Comparison of ENCODE assay signal across 8 cellular contexts in genomic region chr9:94805585-94805984, GRCh38.
DNase-seq lines count a peak whose midpoint lies in the region; ATAC-seq, FAIRE-seq and TF ChIP-seq lines count a peak whose summit lies in the region.

No MANE protein-coding gene starts in this region.

- H3K4me3 ChIP-seq in A549 (no peak overlapping the region; the same call in 2 of the 3 replicates), MG63 (no peak overlapping the region), brain microvascular endothelial cell (ENCODE audit: low read depth, low read length) (no peak overlapping the region)

- no peaks in the 10 kb centered on the region for H3K9me3 Mint-ChIP-seq in memory B cell

- H3K27me3 Mint-ChIP-seq in memory B cell, result no peaks in the 10 kb centered on the region

- H3K36me3 ChIP-seq in MG63 (peaks cover 18% of the 10 kb centered on the region), brain microvascular endothelial cell (replicated peaks) (no peaks in the 10 kb centered on the region)

- peaks cover 38% of the 10 kb centered on the region for H3K36me3 Mint-ChIP-seq in memory B cell

- in situ Hi-C loops in brain microvascular endothelial cell (cut with HindIII; ENCODE audit: low pct_ligation_motif_present, low sequenced_read_pairs), result no loop called here

- CTCF ChIA-PET in A549 (lab: Yijun Ruan, JAX), result interaction anchor here (0.6 to 2.9 kb wide), 5 partner anchors 11 to 109 kb away, joined by 3 to 16 read pairs (median 3); no protein-coding TSS in a partner anchor

- peaks cover 4% of the 10 kb centered on the region for H3K4me1 Mint-ChIP-seq in memory B cell

- 0% methylated on average over 3 of the region's 3 CpGs for WGBS in A549 (ENCODE audit: missing lambda C conversion rate)

- H3K4me2 ChIP-seq in A549, result peak overlapping the region; percentile 74

- TF ChIP-seq CTCF in A549 (IDR thresholded peaks at IDR 0.05) (no peak), brain microvascular endothelial cell (IDR thresholded peaks at IDR 0.05; ENCODE audit: low read depth, low read length, missing control alignments) (no peak), GM20000 (IDR thresholded peaks at IDR 0.05; ENCODE audit: extremely low read depth, missing control alignments) (no peak)

- FAIRE-seq in A549 (lab: Jason Lieb, UNC), result peak; percentile 94

- H3K4me3 Mint-ChIP-seq in memory B cell, result no peak overlapping the region

- TF ChIP-seq RAD21 in A549 (conservative IDR thresholded peaks at IDR 0.05 in 1 of 2, IDR thresholded peaks at IDR 0.05 in 1 of 2), result peak; percentile 39 to 65

- TF ChIP-seq POLR2A in A549 (IDR thresholded peaks at IDR 0.05; ENCODE audit: low read length), result no peak

- peak overlapping the region; percentile 15 for H3K27ac Mint-ChIP-seq in memory B cell

- H3K27ac ChIP-seq in A549 (peak overlapping the region; percentile 92), brain microvascular endothelial cell (peak overlapping the region; percentile 5)

- DNase-seq in A549 (ENCODE audit: low read depth in 1 of 2, low spot score in 1 of 2) (peak; percentile 82 to 99), MG63 (peak; percentile 69), brain microvascular endothelial cell (peak; percentile 68), memory B cell (ENCODE audit: low spot score in 2 of 2) (no peak), RKO (ENCODE audit: low spot score) (no peak), GDM1 (lab: John Stamatoyannopoulos, UW) (no peak), GM20000 (ENCODE audit: low spot score) (no peak)
- no peak for DNase-seq in activated CD8-positive, alpha-beta memory T cell treated with anti-CD3 and anti-CD28 coated beads for 24 hours

- H3K4me1 ChIP-seq in A549, result peaks cover 90% of the 10 kb centered on the region

- H3K27me3 ChIP-seq in MG63, result no peaks in the 10 kb centered on the region
- no peaks in the 10 kb centered on the region for H3K27me3 ChIP-seq in brain microvascular endothelial cell (replicated peaks)

- TF ChIP-seq EP300 in A549 (IDR thresholded peaks at IDR 0.05), result peak; percentile 95

- POLR2A ChIA-PET in A549 (lab: Yijun Ruan, JAX), result interaction anchor here (0.9 to 2.8 kb wide), 9 partner anchors 22 to 202 kb away, joined by 3 to 20 read pairs (median 6); no protein-coding TSS in a partner anchor

- no peaks in the 10 kb centered on the region for H3K9me3 ChIP-seq in A549
- no peaks in the 10 kb centered on the region for H3K9me3 ChIP-seq in MG63

- peak; percentile 87 to 94 for ATAC-seq in A549
- no peak for ATAC-seq in memory B cell (ENCODE audit: low read depth)

TF ChIP-seq in A549, 52 proteins besides CTCF, POLR2A, EP300 and RAD21 (continues in another document):
- TF ChIP-seq RNF2 (IDR thresholded peaks at IDR 0.05; ENCODE audit: borderline replicate concordance, low read depth) (no peak), EHF (CRISPR knock-in tag; IDR thresholded peaks at IDR 0.05) (no peak; the same call in 1 of the 2 replicates), BCL3 (IDR thresholded peaks at IDR 0.05) (peak; percentile 88; the same call in 2 of the 3 replicates), ZNF302 (CRISPR knock-in tag; IDR thresholded peaks at IDR 0.05) (no peak), KDM1A (IDR thresholded peaks at IDR 0.05; ENCODE audit: low read depth) (no peak), BHLHE40 (IDR thresholded peaks at IDR 0.05; ENCODE audit: low read depth, low read length) (no peak), MAZ (IDR thresholded peaks at IDR 0.05; ENCODE audit: borderline replicate concordance, low read depth, low read length) (no peak), FOSL2 (IDR thresholded peaks at IDR 0.05) (0 out of 2 replicates have a peak, but pooled peaks have one; percentile 8), FOSL2 (CRISPR knock-in tag; IDR thresholded peaks at IDR 0.05) (peak; percentile 87), ZSCAN20 (CRISPR knock-in tag; IDR thresholded peaks at IDR 0.05) (peak; percentile 6; the same call in 1 of the 2 replicates), ELK1 (IDR thresholded peaks at IDR 0.05; ENCODE audit: low read depth, low read length) (no peak), ESRRA (IDR thresholded peaks at IDR 0.05; ENCODE audit: borderline replicate concordance, low read length) (no peak), MAX (IDR thresholded peaks at IDR 0.05) (peak; percentile 80), ZC3H11A (IDR thresholded peaks at IDR 0.05) (no peak), FOXS1 (CRISPR knock-in tag; IDR thresholded peaks at IDR 0.05) (peak; percentile 87; the same call in 1 of the 2 replicates), CHD4 (IDR thresholded peaks at IDR 0.05; ENCODE audit: borderline replicate concordance) (no peak), NR3C1 (IDR thresholded peaks at IDR 0.05) (no peak), POLR2AphosphoS2 (conservative IDR thresholded peaks at IDR 0.05; ENCODE audit: low read length) (no peak), HOXA7 (CRISPR knock-in tag; IDR thresholded peaks at IDR 0.05) (0 out of 2 replicates have a peak, but pooled peaks have one; percentile 12), JUNB (IDR thresholded peaks at IDR 0.05) (peak; percentile 77), HES2 (IDR thresholded peaks at IDR 0.05) (peak; percentile 91), CBX8 (IDR thresholded peaks at IDR 0.05) (no peak), CBX2 (IDR thresholded peaks at IDR 0.05; ENCODE audit: borderline replicate concordance, low read depth) (no peak), EHMT2 (IDR thresholded peaks at IDR 0.05; ENCODE audit: low read depth) (no peak), JUN (IDR thresholded peaks at IDR 0.05) (peak; percentile 79 to 95), KDM5A (IDR thresholded peaks at IDR 0.05) (no peak), TP53 (CRISPR knock-in tag; IDR thresholded peaks at IDR 0.05) (no peak), TFCP2L1 (CRISPR knock-in tag; IDR thresholded peaks at IDR 0.05) (no peak), CHD2 (IDR thresholded peaks at IDR 0.05; ENCODE audit: low read length, partially characterized antibody) (no peak), HOXB13 (CRISPR knock-in tag; IDR thresholded peaks at IDR 0.05; ENCODE audit: low read depth) (no peak), CEBPB (IDR thresholded peaks at IDR 0.05) (peak; percentile 100), FOSB (CRISPR knock-in tag; IDR thresholded peaks at IDR 0.05) (0 out of 2 replicates have a peak, but pooled peaks have one; percentile 29), ZFP36 (IDR thresholded peaks at IDR 0.05; ENCODE audit: borderline replicate concordance, partially characterized antibody) (no peak), USF2 (IDR thresholded peaks at IDR 0.05) (no peak), HDAC2 (IDR thresholded peaks at IDR 0.05) (no peak)
- TF ChIP-seq, protein P1, sequence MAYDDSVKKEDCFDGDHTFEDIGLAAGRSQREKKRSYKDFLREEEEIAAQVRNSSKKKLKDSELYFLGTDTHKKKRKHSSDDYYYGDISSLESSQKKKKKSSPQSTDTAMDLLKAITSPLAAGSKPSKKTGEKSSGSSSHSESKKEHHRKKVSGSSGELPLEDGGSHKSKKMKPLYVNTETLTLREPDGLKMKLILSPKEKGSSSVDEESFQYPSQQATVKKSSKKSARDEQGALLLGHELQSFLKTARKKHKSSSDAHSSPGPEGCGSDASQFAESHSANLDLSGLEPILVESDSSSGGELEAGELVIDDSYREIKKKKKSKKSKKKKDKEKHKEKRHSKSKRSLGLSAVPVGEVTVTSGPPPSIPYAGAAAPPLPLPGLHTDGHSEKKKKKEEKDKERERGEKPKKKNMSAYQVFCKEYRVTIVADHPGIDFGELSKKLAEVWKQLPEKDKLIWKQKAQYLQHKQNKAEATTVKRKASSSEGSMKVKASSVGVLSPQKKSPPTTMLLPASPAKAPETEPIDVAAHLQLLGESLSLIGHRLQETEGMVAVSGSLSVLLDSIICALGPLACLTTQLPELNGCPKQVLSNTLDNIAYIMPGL (CRISPR knock-in tag; IDR thresholded peaks at IDR 0.05; ENCODE audit: borderline replicate concordance), result no peak

Comparison
In these comparisons a context has a peak if more than half of its experiments do, and no peak if none do; other contexts are left out.
1. DNase-seq: peak in A549 (2 of 2), MG63 (single experiment) and brain microvascular endothelial cell (single experiment); none in memory B cell (0 of 2), activated CD8-positive, alpha-beta memory T cell treated with anti-CD3 and anti-CD28 coated beads for 24 hours (single experiment), RKO (single experiment), GDM1 (single experiment) and GM20000 (single experiment).